ENCODE assay signal across 8 cellular contexts in genomic region chr16:82639666-82640336, GRCh38. TPM values are rescaled to one million over a fixed set of nuclear protein-coding genes. Genes with fewer than 3 reads are reported as not detected.
DNase-seq lines count a peak whose midpoint lies in the region; ATAC-seq and TF ChIP-seq lines count a peak whose summit lies in the region.
"Had no signal": no experiment of that assay in that cellular context is flagged by ENCODE, and none has a peak within 500 bp of the region (broad histone marks: within the 10 kb centered on the region; RNA-seq: fewer than 3 reads in every experiment).

No MANE protein-coding gene starts in this region.

- H3K27me3 Mint-ChIP-seq in activated T-cell treated with anti-CD3 and anti-CD28 coated beads, Interleukin-2, amount 50 U/mL, for 72 hours (ENCODE audit: low read depth), result peaks cover 9% of the 10 kb centered on the region
- H3K27me3 Mint-ChIP-seq in glutamatergic neuron (ENCODE audit: unreplicated experiment), result peaks cover 10% of the 10 kb centered on the region
- H3K27me3 Mint-ChIP-seq: activated naive CD8-positive, alpha-beta T cell had no signal

- TF ChIP-seq CTCF in GM12801 (IDR thresholded peaks at IDR 0.05; ENCODE audit: extremely low read depth, insufficient read length) (peak; percentile 53), glutamatergic neuron (IDR thresholded peaks at IDR 0.05; ENCODE audit: partially characterized antibody, unreplicated experiment) (peak; percentile 94)

- no peak overlapping the region for H3K4me3 Mint-ChIP-seq in activated T-cell treated with anti-CD3 and anti-CD28 coated beads, Interleukin-2, amount 50 U/mL, for 72 hours
- H3K4me3 Mint-ChIP-seq in glutamatergic neuron (ENCODE audit: unreplicated experiment), result no peak overlapping the region
- H3K4me3 Mint-ChIP-seq: activated naive CD8-positive, alpha-beta T cell had no signal

- H3K4me1 Mint-ChIP-seq in activated T-cell treated with anti-CD3 and anti-CD28 coated beads, Interleukin-2, amount 50 U/mL, for 72 hours (ENCODE audit: low read depth), result peaks cover 8% of the 10 kb centered on the region
- H3K4me1 Mint-ChIP-seq in glutamatergic neuron (ENCODE audit: low read depth, unreplicated experiment), result peaks cover 19% of the 10 kb centered on the region

- ATAC-seq in activated T-cell treated with anti-CD3 and anti-CD28 coated beads, Interleukin-2, amount 50 U/mL, for 72 hours (replicated peaks in 1 of 2), result peak in 1 of 2 donors; percentile 45
- ATAC-seq in sciatic nerve (no peak), GM18873 (IDR thresholded peaks at IDR 0.05; ENCODE audit: low FRiP score, unreplicated experiment) (no peak)

- CTCF ChIA-PET in HEK293T (lab: Yijun Ruan, JAX), result interaction anchor here (0.8 to 1.2 kb wide), 2 partner anchors 9 to 18 kb away, joined by 3 to 4 read pairs; no protein-coding TSS in a partner anchor

- DNase-seq in HEK293T (ENCODE audit: extremely low spot score), result peak; percentile 47
- DNase-seq in NCI-H774 (lab: John Stamatoyannopoulos, UW), result peak; percentile 32
- DNase-seq in activated T-cell treated with anti-CD3 and anti-CD28 coated beads, Interleukin-2, amount 50 U/mL, for 72 hours, result peak; percentile 63
- DNase-seq in glutamatergic neuron, result peak; percentile 87
- DNase-seq in sciatic nerve (ENCODE audit: low spot score), result peak; percentile 60

- H3K36me3 Mint-ChIP-seq in activated T-cell treated with anti-CD3 and anti-CD28 coated beads, Interleukin-2, amount 50 U/mL, for 72 hours (ENCODE audit: insufficient read depth in 2 of 2), result no peaks in the 10 kb centered on the region
- H3K36me3 Mint-ChIP-seq in glutamatergic neuron (ENCODE audit: unreplicated experiment), result no peaks in the 10 kb centered on the region
- H3K36me3 Mint-ChIP-seq: activated naive CD8-positive, alpha-beta T cell had no signal

- POLR2A ChIA-PET in HEK293T (lab: Yijun Ruan, JAX), result no interaction called here

- intact Hi-C loops in sciatic nerve (cut with DNase I), result no loop called here

- H3K27ac Mint-ChIP-seq in activated T-cell treated with anti-CD3 and anti-CD28 coated beads, Interleukin-2, amount 50 U/mL, for 72 hours, result no peak overlapping the region
- H3K27ac Mint-ChIP-seq in glutamatergic neuron (ENCODE audit: unreplicated experiment), result no peak overlapping the region
- H3K27ac Mint-ChIP-seq: activated naive CD8-positive, alpha-beta T cell had no signal

- H3K9me3 Mint-ChIP-seq in activated T-cell treated with anti-CD3 and anti-CD28 coated beads, Interleukin-2, amount 50 U/mL, for 72 hours, result peaks cover 0 to 2% of the 10 kb centered on the region in 2 donors
- H3K9me3 Mint-ChIP-seq in glutamatergic neuron (ENCODE audit: unreplicated experiment), result peaks cover 3% of the 10 kb centered on the region

TF ChIP-seq in HEK293T, 16 proteins besides CTCF, POLR2A, EP300 and RAD21:
- TF ChIP-seq NFRKB (IDR thresholded peaks at IDR 0.05), result no peak
- TF ChIP-seq FOXA1 (IDR thresholded peaks at IDR 0.05), result no peak
- TF ChIP-seq BHLHE40 (IDR thresholded peaks at IDR 0.05; ENCODE audit: borderline replicate concordance), result no peak
- no peak for TF ChIP-seq FOXM1 (IDR thresholded peaks at IDR 0.05; ENCODE audit: borderline replicate concordance)
- TF ChIP-seq FOXK2 (IDR thresholded peaks at IDR 0.05), result no peak
- no peak for TF ChIP-seq SUZ12 (IDR thresholded peaks at IDR 0.05)
- TF ChIP-seq TARDBP (IDR thresholded peaks at IDR 0.05), result no peak
- no peak for TF ChIP-seq HDGF (IDR thresholded peaks at IDR 0.05; ENCODE audit: borderline replicate concordance)
- TF ChIP-seq ARNT (IDR thresholded peaks at IDR 0.05), result no peak
- TF ChIP-seq CTBP1 (IDR thresholded peaks at IDR 0.05; ENCODE audit: borderline replicate concordance), result no peak
- TF ChIP-seq ELF4 (IDR thresholded peaks at IDR 0.05), result no peak
- no peak for TF ChIP-seq PKNOX1 (IDR thresholded peaks at IDR 0.05)
- no peak for TF ChIP-seq L3MBTL2 (conservative IDR thresholded peaks at IDR 0.05)
- TF ChIP-seq SP1 (IDR thresholded peaks at IDR 0.05), result no peak
TF ChIP-seq in HEK293T: peak in this region for 0.

RNA-seq across cellular contexts. Expression of gene CDH13, which starts 13.0 kb away (rescaled TPM):
- not detected for total RNA-seq in activated T-cell treated with anti-CD3 and anti-CD28 coated beads, Interleukin-2, amount 50 U/mL, for 72 hours
- total RNA-seq in glutamatergic neuron (ENCODE audit: unreplicated experiment) (81.1 TPM), sciatic nerve (7.5 TPM)

Comparison
In these comparisons a context has a peak if more than half of its experiments do, and no peak if none do; other contexts are left out.
1. DNase-seq: peak in every context shown above with its lines; median percentile 87 in glutamatergic neuron; 63 in activated T-cell treated with anti-CD3 and anti-CD28 coated beads, Interleukin-2, amount 50 U/mL, for 72 hours; 60 in sciatic nerve; 47 in HEK293T; 32 in NCI-H774.